10 cellular contexts compared by ENCODE assay signal in the genomic region with DNA sequence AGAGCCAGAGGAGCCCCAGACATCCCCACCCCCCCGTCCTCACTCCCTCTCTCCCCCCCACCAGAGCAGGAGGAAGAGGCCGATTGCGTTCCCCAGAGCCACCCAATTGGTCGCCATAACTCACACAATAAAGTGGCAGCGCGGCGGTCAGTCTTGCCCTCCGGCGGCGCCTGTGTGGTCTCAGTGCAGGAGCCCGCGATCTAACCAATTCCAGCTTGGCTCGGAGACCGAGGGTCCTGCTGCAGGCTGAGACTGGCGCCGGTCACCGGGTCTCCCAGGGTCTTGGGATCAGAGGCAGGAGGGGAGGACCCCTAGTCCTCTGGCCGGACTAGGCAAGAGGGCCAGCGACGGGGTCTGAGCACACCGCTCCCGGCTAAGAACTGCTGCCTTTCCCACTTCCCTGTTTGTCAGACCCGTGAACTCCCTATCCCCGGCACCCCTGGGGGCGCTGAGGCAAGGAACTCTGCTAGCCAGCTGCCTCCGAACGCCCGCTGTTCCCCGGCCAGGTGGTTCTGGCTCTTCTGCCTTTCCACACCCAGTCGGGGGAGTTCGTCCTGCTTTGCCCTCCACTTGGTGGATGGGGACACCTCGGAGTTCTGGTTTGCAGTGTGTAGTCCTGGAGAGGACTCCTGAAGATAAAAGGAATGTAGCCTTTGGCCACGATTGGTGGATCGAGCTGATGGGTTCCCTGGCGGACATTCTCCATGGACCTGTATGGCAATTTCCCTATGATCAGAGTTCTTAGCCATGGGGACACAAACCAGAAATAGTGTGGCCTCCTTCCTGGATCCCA. TPM values are rescaled to one million over a fixed set of nuclear protein-coding genes. Genes with fewer than 3 reads are reported as not detected.
DNase-seq lines count a peak whose midpoint lies in the region; ATAC-seq and TF ChIP-seq lines count a peak whose summit lies in the region.
"Had no signal": no experiment of that assay in that cellular context is flagged by ENCODE, and none has a peak within 500 bp of the region (broad histone marks: within the 10 kb centered on the region; RNA-seq: fewer than 3 reads in every experiment).

No MANE protein-coding gene starts in this region.

- H2AFZ ChIP-seq in OCI-LY3 (ENCODE audit: low read depth, low read length) = no peak overlapping the region; the same call in 1 of the 2 replicates

- H3K9ac ChIP-seq in OCI-LY3 (ENCODE audit: low read length) (no peak overlapping the region), iPS-15b (ENCODE audit: low read depth, low read length) (no peak overlapping the region)

- H3K9me3 ChIP-seq in OCI-LY3 (ENCODE audit: insufficient read depth, low read length) (no peaks in the 10 kb centered on the region), iPS-15b (ENCODE audit: control insufficient read depth, insufficient read depth, low read length) (no peaks in the 10 kb centered on the region), lower lobe of right lung (no peaks in the 10 kb centered on the region)

- intact Hi-C loops in lower lobe of right lung (cut with DNase I) = loop anchor here (10.0 kb wide), 1 partner anchor 404 kb away; no protein-coding TSS in a partner anchor

- no peaks in the 10 kb centered on the region for H3K9me3 Mint-ChIP-seq in stimulated activated naive CD8-positive, alpha-beta T cell treated with anti-CD3 and anti-CD28 coated beads, Interleukin-15, Interleukin-2, amounts not matched to agents 100 ng/mL and 50 ng/mL, for 24 hours

- peaks cover 23% of the 10 kb centered on the region for H3K4me1 Mint-ChIP-seq in stimulated activated naive CD8-positive, alpha-beta T cell treated with anti-CD3 and anti-CD28 coated beads, Interleukin-15, Interleukin-2, amounts not matched to agents 100 ng/mL and 50 ng/mL, for 24 hours (ENCODE audit: low read depth)

- H3K27me3 ChIP-seq in OCI-LY3 (ENCODE audit: low read depth, low read length) (no peaks in the 10 kb centered on the region), iPS-15b (ENCODE audit: control insufficient read depth, insufficient read depth, low read length) (peaks cover 96% of the 10 kb centered on the region), lower lobe of right lung (ENCODE audit: low read depth) (peaks cover 98% of the 10 kb centered on the region)

- H3K27me3 Mint-ChIP-seq in stimulated activated naive CD8-positive, alpha-beta T cell treated with anti-CD3 and anti-CD28 coated beads, Interleukin-15, Interleukin-2, amounts not matched to agents 100 ng/mL and 50 ng/mL, for 24 hours = peaks cover 94% of the 10 kb centered on the region

- peak overlapping the region; percentile 20 for H3K4me3 Mint-ChIP-seq in stimulated activated naive CD8-positive, alpha-beta T cell treated with anti-CD3 and anti-CD28 coated beads, Interleukin-15, Interleukin-2, amounts not matched to agents 100 ng/mL and 50 ng/mL, for 24 hours

- DNase-seq in stimulated activated naive CD8-positive, alpha-beta T cell treated with anti-CD3 and anti-CD28 coated beads, Interleukin-15, Interleukin-2, amounts not matched to agents 100 U/mL and 50 U/mL, for 24 hours = no peak
- DNase-seq in lower lobe of right lung = no peak
- no peak for DNase-seq in NCI-H510A (lab: John Stamatoyannopoulos, UW)
- no peak for DNase-seq in globus pallidus (ENCODE audit: low spot score)
- no peak for DNase-seq in HuH-7 (ENCODE audit: low spot score)

- H3K4me2 ChIP-seq in OCI-LY3 (ENCODE audit: low read length) = peak overlapping the region; percentile 99

- H3K4me3 ChIP-seq in OCI-LY3 (ENCODE audit: low read length) (peak overlapping the region; percentile 81), iPS-15b (ENCODE audit: low read depth, low read length) (peak overlapping the region; percentile 27), lower lobe of right lung (no peak overlapping the region)

- no peak overlapping the region for H3K27ac ChIP-seq in OCI-LY3 (ENCODE audit: low read length)
- no peak overlapping the region for H3K27ac ChIP-seq in lower lobe of right lung

- no peaks in the 10 kb centered on the region for H4K20me1 ChIP-seq in OCI-LY3 (ENCODE audit: insufficient read depth, low read length)

- peaks cover 7% of the 10 kb centered on the region for H3K4me1 ChIP-seq in OCI-LY3 (ENCODE audit: low read length)
- peaks cover 3% of the 10 kb centered on the region for H3K4me1 ChIP-seq in iPS-15b (ENCODE audit: control insufficient read depth, insufficient read depth, low read length)
- peaks cover 20% of the 10 kb centered on the region for H3K4me1 ChIP-seq in lower lobe of right lung

- peaks cover 4% of the 10 kb centered on the region for H3K36me3 Mint-ChIP-seq in stimulated activated naive CD8-positive, alpha-beta T cell treated with anti-CD3 and anti-CD28 coated beads, Interleukin-15, Interleukin-2, amounts not matched to agents 100 ng/mL and 50 ng/mL, for 24 hours (ENCODE audit: low read depth)
- H3K36me3 Mint-ChIP-seq: activated naive CD4-positive, alpha-beta T cell treated with anti-CD3 and anti-CD28 coated beads, Interleukin-2, amount 50 U/mL, for 24 hours had no signal

- TF ChIP-seq CTCF in OCI-LY3 (IDR thresholded peaks at IDR 0.05; ENCODE audit: low read depth, low read length) = no peak
- no peak for TF ChIP-seq CTCF in lower lobe of right lung (IDR thresholded peaks at IDR 0.05)

- H3K79me2 ChIP-seq in OCI-LY3 (ENCODE audit: low read length) = no peaks in the 10 kb centered on the region

- no peaks in the 10 kb centered on the region for H3K36me3 ChIP-seq in OCI-LY3 (replicated peaks; ENCODE audit: low read depth, low read length)
- no peaks in the 10 kb centered on the region for H3K36me3 ChIP-seq in iPS-15b (ENCODE audit: control insufficient read depth, insufficient read depth, low read length)
- H3K36me3 ChIP-seq in lower lobe of right lung = no peaks in the 10 kb centered on the region

- no peak for ATAC-seq in stimulated activated naive CD8-positive, alpha-beta T cell treated with anti-CD3 and anti-CD28 coated beads, Interleukin-15, Interleukin-2, amounts not matched to agents 100 U/mL and 50 U/mL, for 24 hours
- no peak for ATAC-seq in lower lobe of right lung

- no peak overlapping the region for H3K27ac Mint-ChIP-seq in stimulated activated naive CD8-positive, alpha-beta T cell treated with anti-CD3 and anti-CD28 coated beads, Interleukin-15, Interleukin-2, amounts not matched to agents 100 ng/mL and 50 ng/mL, for 24 hours
- H3K27ac Mint-ChIP-seq: activated naive CD4-positive, alpha-beta T cell treated with anti-CD3 and anti-CD28 coated beads, Interleukin-2, amount 50 U/mL, for 24 hours had no signal

RNA-seq across cellular contexts. Expression of a gene that starts 1.0 kb away (rescaled TPM):
- total RNA-seq in lower lobe of right lung = not detected
- total RNA-seq: naive thymus-derived CD8-positive, alpha-beta T cell had no signal

RNA-seq across cellular contexts. Expression of a gene that starts 6.0 kb away (rescaled TPM):
- total RNA-seq in lower lobe of right lung = not detected
- total RNA-seq: naive thymus-derived CD8-positive, alpha-beta T cell had no signal

RNA-seq across cellular contexts. Expression of a gene that starts 8.5 kb away (rescaled TPM):
- total RNA-seq in lower lobe of right lung = not detected
- total RNA-seq: naive thymus-derived CD8-positive, alpha-beta T cell had no signal

RNA-seq across cellular contexts. Expression of a gene that starts 14.8 kb away (rescaled TPM):
- not detected for total RNA-seq in lower lobe of right lung
- total RNA-seq: naive thymus-derived CD8-positive, alpha-beta T cell had no signal

RNA-seq across cellular contexts. Expression of a gene that starts 18.0 kb away (rescaled TPM):
- total RNA-seq in lower lobe of right lung = not detected
- total RNA-seq: naive thymus-derived CD8-positive, alpha-beta T cell had no signal
